ENCODE assay signal across 8 cellular contexts in the genomic region with DNA sequence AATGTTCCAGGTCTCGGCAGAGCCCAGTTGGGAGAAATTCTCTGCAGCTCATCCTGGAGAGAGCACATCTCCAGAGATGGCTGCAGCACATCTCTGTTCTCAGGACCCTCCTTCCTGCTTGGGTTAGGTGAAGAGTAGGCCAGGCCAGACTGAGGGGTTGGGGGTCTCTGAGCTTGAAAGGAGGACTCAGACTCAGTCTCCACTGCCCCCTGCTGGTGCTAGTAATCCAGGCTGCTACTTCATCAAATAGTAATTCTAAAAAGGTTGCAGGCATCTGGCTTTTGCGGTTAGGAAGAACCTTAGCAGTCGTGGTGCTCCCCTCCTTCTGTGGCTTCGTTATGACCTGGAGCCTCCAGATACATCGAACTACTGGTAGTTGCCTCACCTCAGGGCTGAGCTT. TPM values are rescaled to one million over a fixed set of nuclear protein-coding genes. Genes with fewer than 3 reads are reported as not detected.
DNase-seq lines count a peak whose midpoint lies in the region; ATAC-seq and TF ChIP-seq lines count a peak whose summit lies in the region.

No MANE protein-coding gene starts in this region.

- no peak for ATAC-seq in activated CD8-positive, alpha-beta memory T cell treated with anti-CD3 and anti-CD28 coated beads, Interleukin-2, amount 10 ng/mL, durations not matched to agents 7 days and 5 days
- ATAC-seq in left lobe of liver, result no peak

- no peak for TF ChIP-seq POLR2A in esophagus muscularis mucosa (IDR thresholded peaks at IDR 0.05; ENCODE audit: low read depth)
- no peak for TF ChIP-seq POLR2A in sigmoid colon (IDR thresholded peaks at IDR 0.05)

- peak; percentile 37 to 53 (median 44) for TF ChIP-seq CTCF in esophagus muscularis mucosa (IDR thresholded peaks at IDR 0.05)
- TF ChIP-seq CTCF in sigmoid colon (IDR thresholded peaks at IDR 0.05), result peak in 3 of 4 experiments; percentile 5 to 60 (median 45)

- H3K36me3 ChIP-seq in NT2/D1 (ENCODE audit: insufficient read depth, insufficient read length, low read length) (peaks cover 45% of the 10 kb centered on the region), esophagus muscularis mucosa (peaks cover 0 to 17% (median 10%) of the 10 kb centered on the region in 4 donors), sigmoid colon (peaks cover 0 to 9% (median 0%) of the 10 kb centered on the region in 4 donors)

- no peaks in the 10 kb centered on the region for H3K36me3 Mint-ChIP-seq in activated CD8-positive, alpha-beta memory T cell treated with anti-CD3 and anti-CD28 coated beads, Interleukin-2, amount 10 ng/mL, durations not matched to agents 7 days and 5 days

- H3K4me3 ChIP-seq in NT2/D1 (ENCODE audit: insufficient read length, low read depth) (no peak overlapping the region), esophagus muscularis mucosa (no peak overlapping the region), sigmoid colon (no peak overlapping the region)

- no peak overlapping the region for H3K27ac Mint-ChIP-seq in activated CD8-positive, alpha-beta memory T cell treated with anti-CD3 and anti-CD28 coated beads, Interleukin-2, amount 10 ng/mL, durations not matched to agents 7 days and 5 days

- intact Hi-C loops in esophagus muscularis mucosa (cut with DNase I) (loop anchor here (5.0 to 10.0 kb wide), 2 partner anchors 58 to 86 kb away; no protein-coding TSS in a partner anchor), sigmoid colon (cut with DNase I) (loop anchor here (2.0 kb wide), 2 partner anchors 58 to 84 kb away; no protein-coding TSS in a partner anchor)

- CTCF ChIA-PET in activated CD8-positive, alpha-beta memory T cell treated with anti-CD3 and anti-CD28 coated beads, Interleukin-2, amount 10 ng/mL, durations not matched to agents 7 days and 5 days (lab: Charles Lee), result interaction anchor here (0.7 to 14.7 kb wide), 10 partner anchors 8 to 207 kb away, joined by 3 to 210 read pairs (median 5); a partner anchor contains a TSS

- no peaks in the 10 kb centered on the region for H3K4me1 Mint-ChIP-seq in activated CD8-positive, alpha-beta memory T cell treated with anti-CD3 and anti-CD28 coated beads, Interleukin-2, amount 10 ng/mL, durations not matched to agents 7 days and 5 days

- WGBS in esophagus muscularis mucosa, result 52% methylated on average over 5 of the region's 5 CpGs
- 58 to 76% methylated on average over 5 of the region's 5 CpGs for WGBS in sigmoid colon, 2 donors

- peak; percentile 52 for DNase-seq in activated CD8-positive, alpha-beta memory T cell treated with anti-CD3 and anti-CD28 coated beads, Interleukin-2, amount 10 ng/mL, durations not matched to agents 7 days and 5 days
- no peak for DNase-seq in activated CD8-positive, alpha-beta memory T cell treated with anti-CD3 and anti-CD28 coated beads, Interleukin-2, amount 50 U/mL, for 48 hours
- DNase-seq in NT2/D1 (ENCODE audit: low read depth, low spot score) (peak; percentile 71), esophagus muscularis mucosa (ENCODE audit: extremely low spot score) (no peak), sigmoid colon (peak; percentile 62), left lobe of liver (ENCODE audit: low spot score) (no peak), NOMO-1 treated with DMSO at 0.1 percent for 48 hours (lab: John Stamatoyannopoulos, UW; ENCODE audit: unreplicated experiment) (no peak)
- DNase-seq in central memory CD4-positive, alpha-beta T cell, result no peak

- H3K27me3 ChIP-seq in NT2/D1 (ENCODE audit: insufficient read depth, insufficient read length), result no peaks in the 10 kb centered on the region
- H3K27me3 ChIP-seq in esophagus muscularis mucosa, result no peaks in the 10 kb centered on the region
- no peaks in the 10 kb centered on the region for H3K27me3 ChIP-seq in sigmoid colon

- H3K27ac ChIP-seq in esophagus muscularis mucosa (replicated peaks in 1 of 4), result no peak overlapping the region
- H3K27ac ChIP-seq in sigmoid colon, result no peak overlapping the region

- H3K4me1 ChIP-seq in NT2/D1 (ENCODE audit: insufficient read depth, insufficient read length), result peaks cover 13% of the 10 kb centered on the region
- peaks cover 26 to 36% (median 32%) of the 10 kb centered on the region in 4 donors for H3K4me1 ChIP-seq in esophagus muscularis mucosa
- H3K4me1 ChIP-seq in sigmoid colon, result peaks cover 0 to 15% (median 7%) of the 10 kb centered on the region in 4 donors

- no peak overlapping the region for H3K9ac ChIP-seq in NT2/D1 (ENCODE audit: insufficient read length, low read depth)

- H3K9me3 ChIP-seq in NT2/D1 (ENCODE audit: insufficient read depth, low read length), result no peaks in the 10 kb centered on the region
- no peaks in the 10 kb centered on the region for H3K9me3 ChIP-seq in esophagus muscularis mucosa
- no peaks in the 10 kb centered on the region for H3K9me3 ChIP-seq in sigmoid colon

- no peak for TF ChIP-seq EP300 in esophagus muscularis mucosa (IDR thresholded peaks at IDR 0.05)
- TF ChIP-seq EP300 in sigmoid colon (IDR thresholded peaks at IDR 0.05), result no peak

- H3K9me3 Mint-ChIP-seq in activated CD8-positive, alpha-beta memory T cell treated with anti-CD3 and anti-CD28 coated beads, Interleukin-2, amount 10 ng/mL, durations not matched to agents 7 days and 5 days (ENCODE audit: low read depth), result no peaks in the 10 kb centered on the region

- no peak overlapping the region for H3K4me3 Mint-ChIP-seq in activated CD8-positive, alpha-beta memory T cell treated with anti-CD3 and anti-CD28 coated beads, Interleukin-2, amount 10 ng/mL, durations not matched to agents 7 days and 5 days

- H3K27me3 Mint-ChIP-seq in activated CD8-positive, alpha-beta memory T cell treated with anti-CD3 and anti-CD28 coated beads, Interleukin-2, amount 10 ng/mL, durations not matched to agents 7 days and 5 days, result no peaks in the 10 kb centered on the region

RNA-seq across cellular contexts. Expression of a gene that starts 9.7 kb away (rescaled TPM):
- total RNA-seq in activated CD8-positive, alpha-beta memory T cell treated with anti-CD3 and anti-CD28 coated beads, Interleukin-2, amount 10 ng/mL, durations not matched to agents 7 days and 5 days, result under 1 TPM; 0.07 to 0.09 TPM
- total RNA-seq in esophagus muscularis mucosa (10 to 100 TPM in 2 of 4 donors, 1 to 10 TPM in 2; 8.3 to 18.3 (median 12.1) TPM), sigmoid colon (10 to 100 TPM in 2 of 4 donors, 1 to 10 TPM in 2; 6.7 to 18.3 (median 11.6) TPM), left lobe of liver (1.2 TPM)
- 1 to 10 TPM in 2 of 3 donors, under 1 TPM in 1; 0.23 to 1.8 (median 1.8) TPM for polyA plus RNA-seq in sigmoid colon

Comparison
In these comparisons a context has a peak if more than half of its experiments do, and no peak if none do; other contexts are left out.
1. DNase-seq: peak in activated CD8-positive, alpha-beta memory T cell treated with anti-CD3 and anti-CD28 coated beads, Interleukin-2, amount 10 ng/mL, durations not matched to agents 7 days and 5 days (single experiment), NT2/D1 (single experiment) and sigmoid colon (single experiment); none in activated CD8-positive, alpha-beta memory T cell treated with anti-CD3 and anti-CD28 coated beads, Interleukin-2, amount 50 U/mL, for 48 hours (single experiment), esophagus muscularis mucosa (single experiment), central memory CD4-positive, alpha-beta T cell (single experiment), left lobe of liver (single experiment) and NOMO-1 treated with DMSO at 0.1 percent for 48 hours (single experiment).